In the genomic region with DNA sequence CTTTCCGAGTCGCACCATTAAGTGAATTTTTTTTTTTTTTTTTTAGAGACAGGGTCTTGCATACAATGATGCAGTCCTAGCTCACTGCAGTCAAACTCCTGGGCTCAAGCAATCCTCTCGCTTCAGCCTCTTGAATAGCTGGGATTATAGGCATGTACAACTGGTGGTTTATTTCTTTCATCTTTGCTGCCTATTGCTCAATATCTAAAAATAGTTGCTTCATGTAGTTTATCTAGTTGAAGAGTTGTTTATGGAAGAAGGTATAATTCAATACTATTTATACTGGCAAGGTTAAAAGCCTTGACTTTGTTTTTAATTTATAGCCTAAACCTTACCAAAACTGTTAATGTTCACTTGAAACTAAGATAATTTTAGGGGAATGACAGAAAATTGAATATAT, we compare ENCODE assay signal across 17 cellular contexts.
DNase-seq lines count a peak whose midpoint lies in the region; ATAC-seq, FAIRE-seq and TF ChIP-seq lines count a peak whose summit lies in the region.
"Had no signal": no experiment of that assay in that cellular context is flagged by ENCODE, and none has a peak within 500 bp of the region (broad histone marks: within the 10 kb centered on the region; RNA-seq: fewer than 3 reads in every experiment).

No MANE protein-coding gene starts in this region.

- no peak for TF ChIP-seq RAD21 in HepG2 (CRISPR knock-in tag; IDR thresholded peaks at IDR 0.05)

- TF ChIP-seq CTCF in HepG2 (CRISPR knock-in tag; IDR thresholded peaks at IDR 0.05) = no peak
- no peak for TF ChIP-seq CTCF in right lobe of liver (IDR thresholded peaks at IDR 0.05)
- TF ChIP-seq CTCF in adrenal gland (IDR thresholded peaks at IDR 0.05) = no peak

- no peak for FAIRE-seq in HepG2 (lab: Jason Lieb, UNC)
- FAIRE-seq: H54 had no signal

- no peak for DNase-seq in HepG2 (ENCODE audit: low spot score)
- no peak for DNase-seq in right lobe of liver
- peak; percentile 72 for DNase-seq in amniotic epithelial cell (ENCODE audit: low read depth)
- peak; percentile 56 for DNase-seq in iris pigment epithelial cell (ENCODE audit: low read depth)
- no peak for DNase-seq in NCI-H69 (lab: John Stamatoyannopoulos, UW)
- no peak for DNase-seq in adrenal gland
- DNase-seq: 8988T; CD4-positive, alpha-beta memory T cell; DMS153; DMS79; GDM1; HCEC 1CT had no signal

- H3K4me3 ChIP-seq in HepG2 (replicated peaks in 1 of 3; ENCODE audit: insufficient read depth in 1 of 3, low read depth in 2 of 3, low read length in 3 of 3) = no peak overlapping the region
- no peak overlapping the region for H3K4me3 ChIP-seq in right lobe of liver
- H3K4me3 ChIP-seq in adrenal gland = no peak overlapping the region
- H3K4me3 ChIP-seq: BLaER1, GM23338 had no signal

- no peak for TF ChIP-seq EP300 in HepG2 (IDR thresholded peaks at IDR 0.05; ENCODE audit: low read depth in 2 of 2, low read length in 2 of 2)
- no peak for TF ChIP-seq EP300 in HepG2 (CRISPR knock-in tag; IDR thresholded peaks at IDR 0.05; ENCODE audit: borderline replicate concordance)

- no peak for TF ChIP-seq POLR2A in HepG2 (IDR thresholded peaks at IDR 0.05; ENCODE audit: insufficient read depth in 1 of 2, low read depth in 2 of 2, low read length in 2 of 2)
- no peak for TF ChIP-seq POLR2A in right lobe of liver (IDR thresholded peaks at IDR 0.05)
- TF ChIP-seq POLR2A in GM18505 (IDR thresholded peaks at IDR 0.05; ENCODE audit: borderline replicate concordance, extremely low read depth, insufficient read depth, insufficient read length) = no peak
- TF ChIP-seq POLR2A in adrenal gland (IDR thresholded peaks at IDR 0.05) = no peak

- POLR2A ChIA-PET in HepG2 (lab: Yijun Ruan, JAX) = no interaction called here

- no peaks in the 10 kb centered on the region for H4K20me1 ChIP-seq in HepG2 (ENCODE audit: insufficient read depth, low read length)
- H4K20me1 ChIP-seq: BLaER1 had no signal

- CTCF ChIA-PET in HepG2 (lab: Yijun Ruan, JAX; ENCODE audit: low intra/inter-chr PET ratio, low total read pairs) = no interaction called here

- H3K4me1 ChIP-seq in HepG2 (ENCODE audit: insufficient read depth, low read length) (no peaks in the 10 kb centered on the region), right lobe of liver (no peaks in the 10 kb centered on the region), adrenal gland (replicated peaks in 1 of 2) (no peaks in the 10 kb centered on the region)
- H3K4me1 ChIP-seq: BLaER1 had no signal

- no peaks in the 10 kb centered on the region for H3K27me3 ChIP-seq in HepG2 (ENCODE audit: control insufficient read depth in 1 of 2, insufficient read depth in 2 of 2, low read length in 2 of 2)
- no peaks in the 10 kb centered on the region for H3K27me3 ChIP-seq in right lobe of liver
- no peaks in the 10 kb centered on the region for H3K27me3 ChIP-seq in adrenal gland
- H3K27me3 ChIP-seq: BLaER1 had no signal

- no peak for ATAC-seq in HepG2
- ATAC-seq in right lobe of liver = no peak
- no peak for ATAC-seq in GM21360 (IDR thresholded peaks at IDR 0.05; ENCODE audit: unreplicated experiment)
- no peak for ATAC-seq in GM18505 (IDR thresholded peaks at IDR 0.05; ENCODE audit: unreplicated experiment)
- ATAC-seq: GM23338 had no signal

- H3K79me2 ChIP-seq in HepG2 (ENCODE audit: insufficient read depth, low read length) = no peaks in the 10 kb centered on the region

- no peak overlapping the region for H3K4me2 ChIP-seq in HepG2 (ENCODE audit: low read depth, low read length)
- H3K4me2 ChIP-seq: BLaER1, GM23338 had no signal

- H3K36me3 ChIP-seq in HepG2 (replicated peaks in 1 of 2; ENCODE audit: control insufficient read depth in 1 of 2, insufficient read depth in 2 of 2, low read length in 2 of 2) = no peaks in the 10 kb centered on the region
- H3K36me3 ChIP-seq in right lobe of liver = no peaks in the 10 kb centered on the region
- H3K36me3 ChIP-seq in adrenal gland (replicated peaks in 1 of 2) = no peaks in the 10 kb centered on the region
- H3K36me3 ChIP-seq: BLaER1 had no signal

- no peak overlapping the region for H2AFZ ChIP-seq in HepG2 (ENCODE audit: low read length)
- H2AFZ ChIP-seq: GM23338 had no signal

- BruUV-seq in HepG2 (replicated peaks; lab: Mats Ljungman, UMichigan) = no TSS peak

- in situ Hi-C loops in HepG2 (cut with HindIII; ENCODE audit: extremely low pct_ligation_motif_present, low pct_unique_long_range_greater_than_20kb) = no loop called here

- 2% methylated on average over 3 of the region's 3 CpGs for WGBS in HepG2 (ENCODE audit: low lambda C conversion rate)
- 92% methylated on average over 3 of the region's 3 CpGs for WGBS in right lobe of liver (ENCODE audit: insufficient coverage, low coverage, low lambda C conversion rate, missing lambda C conversion rate)
- WGBS in adrenal gland, 4 donors = 96 to 99% (median 97%) methylated on average over 3 of the region's 3 CpGs

- no peak overlapping the region for H3K9ac ChIP-seq in HepG2 (ENCODE audit: insufficient read depth, low read depth, low read length)
- H3K9ac ChIP-seq: BLaER1 had no signal

- H3K27ac ChIP-seq in HepG2 (ENCODE audit: extremely low read length, insufficient read depth, low read length) (no peak overlapping the region), right lobe of liver (no peak overlapping the region), adrenal gland (no peak overlapping the region)
- H3K27ac ChIP-seq: BLaER1 had no signal

- intact Hi-C loops in HepG2 (cut with micrococcal nuclease; ENCODE audit: unreplicated experiment) = no loop called here
- intact Hi-C loops in right lobe of liver (cut with DNase I) = no loop called here
- intact Hi-C loops in adrenal gland (cut with DNase I) = no loop called here

- no peaks in the 10 kb centered on the region for H3K9me3 ChIP-seq in HepG2 (ENCODE audit: low read length)
- no peaks in the 10 kb centered on the region for H3K9me3 ChIP-seq in right lobe of liver
- H3K9me3 ChIP-seq in adrenal gland (replicated peaks in 1 of 3) = no peaks in the 10 kb centered on the region
- H3K9me3 ChIP-seq: BLaER1 had no signal

TF ChIP-seq in HepG2, 621 proteins besides CTCF, POLR2A, EP300 and RAD21:
- TF ChIP-seq ZBTB44 (CRISPR knock-in tag; IDR thresholded peaks at IDR 0.05) (no peak), JUNB (CRISPR knock-in tag; IDR thresholded peaks at IDR 0.05; ENCODE audit: borderline replicate concordance) (no peak), CEBPB (IDR thresholded peaks at IDR 0.05; ENCODE audit: borderline replicate concordance, low read depth, low read length) (peak; percentile 79; the same call in 1 of the 2 replicates), ZNF430 (CRISPR knock-in tag; IDR thresholded peaks at IDR 0.05) (no peak)

Comparison
In these comparisons a context has a peak if more than half of its experiments do, and no peak if none do; other contexts are left out.
1. DNase-seq: peak in amniotic epithelial cell (single experiment) and iris pigment epithelial cell (single experiment); none in HepG2 (single experiment), right lobe of liver (0 of 3), NCI-H69 (single experiment) and adrenal gland (0 of 7).